In the genomic region with DNA sequence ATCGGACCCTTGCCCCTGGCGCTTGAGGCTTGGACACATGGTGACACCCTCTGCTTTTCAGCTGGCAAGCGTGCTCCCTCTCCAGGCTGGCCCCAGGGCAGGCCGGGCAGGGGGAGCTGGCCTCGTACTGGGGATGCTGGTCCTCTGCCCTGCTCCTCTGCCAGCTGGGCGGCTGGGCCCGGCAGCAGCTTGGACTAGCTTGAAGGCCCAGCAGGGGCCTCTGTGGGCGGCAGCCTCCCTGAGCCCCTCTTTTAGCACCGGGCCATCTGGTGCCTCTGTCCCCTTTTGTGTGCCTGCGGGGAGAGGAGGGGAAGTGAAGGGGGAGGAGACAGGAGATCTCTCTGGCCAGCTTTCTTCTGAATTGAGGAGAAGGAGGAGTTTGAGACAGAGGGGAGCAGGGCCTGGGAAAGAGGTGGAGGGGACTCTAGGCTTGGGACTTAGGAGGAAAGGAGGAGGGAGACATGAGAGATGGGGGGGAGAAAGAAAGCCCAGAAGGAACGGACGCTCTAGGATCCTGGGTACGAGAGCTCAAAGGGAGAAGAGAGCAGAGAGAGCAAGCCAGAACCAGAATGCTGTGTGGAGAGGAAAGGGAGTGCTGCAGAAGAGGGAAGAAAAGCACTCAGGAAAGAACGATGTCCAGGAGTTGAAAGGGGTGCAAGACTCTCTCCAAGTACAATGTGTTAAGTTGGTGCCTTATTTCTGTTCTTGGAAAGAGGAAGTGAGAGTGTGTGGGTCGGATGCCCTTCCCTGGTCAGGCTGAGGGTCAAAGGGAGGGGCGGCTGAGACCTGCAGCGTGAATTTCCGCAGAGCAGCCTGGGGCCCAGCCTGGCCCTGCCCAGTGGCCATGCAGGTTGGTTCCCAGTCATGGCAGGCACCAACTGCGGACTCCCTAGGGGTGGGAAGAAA, we compare ENCODE assay signal across 8 cellular contexts. TPM values are rescaled to one million over a fixed set of nuclear protein-coding genes. Genes with fewer than 3 reads are reported as not detected.
DNase-seq lines count a peak whose midpoint lies in the region; ATAC-seq and TF ChIP-seq lines count a peak whose summit lies in the region.

No MANE protein-coding gene starts in this region.

- no peaks in the 10 kb centered on the region for H3K9me3 ChIP-seq in breast epithelium
- no peaks in the 10 kb centered on the region for H3K9me3 ChIP-seq in effector memory CD4-positive, alpha-beta T cell (ENCODE audit: control insufficient read depth, low read length)

- H3K9me2 ChIP-seq in GM23338 (ENCODE audit: insufficient read depth): no peaks in the 10 kb centered on the region

- H3K4me1 Mint-ChIP-seq in GM23338 (peaks cover 54% of the 10 kb centered on the region), naive B cell (peaks cover 74 to 94% (median 92%) of the 10 kb centered on the region in 3 donors)

- TF ChIP-seq POLR2A in breast epithelium (IDR thresholded peaks at IDR 0.05): no peak

- H3K27ac Mint-ChIP-seq in GM23338 (peak overlapping the region; percentile 54; the same call in 1 of the 2 replicates), naive B cell (peak overlapping the region; percentile 88 to 97 (median 94))

- H3K4me1 ChIP-seq in GM23338 (ENCODE audit: insufficient read depth) (peaks cover 29% of the 10 kb centered on the region), breast epithelium (peaks cover 3 to 4% of the 10 kb centered on the region in 2 donors)
- no peaks in the 10 kb centered on the region for H3K4me1 ChIP-seq in effector memory CD4-positive, alpha-beta T cell (ENCODE audit: control insufficient read depth, insufficient read depth, low read length, poor library complexity, severe bottlenecking)

- ATAC-seq in GM18499 (IDR thresholded peaks at IDR 0.05; ENCODE audit: insufficient read depth, unreplicated experiment) (peak; percentile 36), GM23338 (peak; percentile 58), naive B cell (ENCODE audit: low read depth in 2 of 2) (peak; percentile 72 to 79)

- H3K79me2 ChIP-seq in GM23338 (replicated peaks; ENCODE audit: insufficient read depth): no peaks in the 10 kb centered on the region

- H3K9me3 Mint-ChIP-seq in GM23338 (no peaks in the 10 kb centered on the region; the same call in 2 of the 3 replicates), naive B cell (no peaks in the 10 kb centered on the region)

- peak; percentile 51 for DNase-seq in GM23338 (ENCODE audit: low spot score)
- DNase-seq in NAMALWA (ENCODE audit: low spot score): peak; percentile 80
- DNase-seq in naive B cell: peak; percentile 79
- DNase-seq in foreskin melanocyte: no peak
- DNase-seq in breast epithelium (ENCODE audit: low spot score in 2 of 2): no peak
- no peak for DNase-seq in effector memory CD4-positive, alpha-beta T cell

- H2AFZ ChIP-seq in GM23338: peak overlapping the region; percentile 95

- no peak for TF ChIP-seq CTCF in GM23338 (conservative IDR thresholded peaks at IDR 0.05; ENCODE audit: low read depth in 2 of 2)
- no peak for TF ChIP-seq CTCF in breast epithelium (IDR thresholded peaks at IDR 0.05)

- peaks cover 18% of the 10 kb centered on the region for H3K27me3 Mint-ChIP-seq in GM23338 (ENCODE audit: insufficient read depth, low read depth, poor library complexity)
- H3K27me3 Mint-ChIP-seq in naive B cell: no peaks in the 10 kb centered on the region

- H3K36me3 ChIP-seq in GM23338 (ENCODE audit: insufficient read depth): no peaks in the 10 kb centered on the region
- H3K36me3 ChIP-seq in breast epithelium: no peaks in the 10 kb centered on the region
- no peaks in the 10 kb centered on the region for H3K36me3 ChIP-seq in effector memory CD4-positive, alpha-beta T cell (ENCODE audit: control insufficient read depth, insufficient read depth, low read length)

- H3K36me3 Mint-ChIP-seq in GM23338 (ENCODE audit: low read depth): no peaks in the 10 kb centered on the region
- H3K36me3 Mint-ChIP-seq in naive B cell: no peaks in the 10 kb centered on the region

- peak overlapping the region; percentile 55 for H3K4me2 ChIP-seq in GM23338

- 0 out of 2 replicates have a peak, but pooled peaks cover 5% of the 10 kb centered on the region for H3F3A ChIP-seq in GM23338 (replicated peaks; ENCODE audit: low read depth)

- H3K4me3 Mint-ChIP-seq in GM23338: peak overlapping the region; percentile 46; the same call in 2 of the 3 replicates
- H3K4me3 Mint-ChIP-seq in naive B cell: peak overlapping the region; percentile 74 to 99 (median 92)

- H3K27me3 ChIP-seq in GM23338 (ENCODE audit: insufficient read depth): no peaks in the 10 kb centered on the region
- H3K27me3 ChIP-seq in breast epithelium: no peaks in the 10 kb centered on the region
- H3K27me3 ChIP-seq in effector memory CD4-positive, alpha-beta T cell (replicated peaks; ENCODE audit: control insufficient read depth, insufficient read depth, low read length, poor library complexity, severe bottlenecking): no peaks in the 10 kb centered on the region

- 0 out of 2 replicates have a peak overlapping the region, but pooled peaks have one; percentile 18 for H3K4me3 ChIP-seq in GM23338
- no peak overlapping the region for H3K4me3 ChIP-seq in breast epithelium
- no peak overlapping the region for H3K4me3 ChIP-seq in effector memory CD4-positive, alpha-beta T cell (ENCODE audit: insufficient read depth, low read depth, low read length, poor library complexity, severe bottlenecking)

- intact Hi-C loops in breast epithelium (cut with DNase I; ENCODE audit: low total_unique reads): no loop called here

- no peaks in the 10 kb centered on the region for H4K20me1 ChIP-seq in GM23338 (replicated peaks; ENCODE audit: insufficient read depth)

- H3K27ac ChIP-seq in GM23338 (ENCODE audit: low read depth) (no peak overlapping the region), angular gyrus (ENCODE audit: low read depth, low read length) (peak overlapping the region; percentile 46), breast epithelium (peak overlapping the region in 1 of 2 donors; percentile 55)
- H3K27ac ChIP-seq in effector memory CD4-positive, alpha-beta T cell (ENCODE audit: insufficient read depth, low read length, poor library complexity, severe bottlenecking): no peak overlapping the region

TF ChIP-seq in GM23338, 12 proteins besides CTCF, POLR2A, EP300 and RAD21 (continues in another document):
- TF ChIP-seq JUNB (IDR thresholded peaks at IDR 0.05; ENCODE audit: unreplicated experiment): no peak
- no peak for TF ChIP-seq STAT1 (IDR thresholded peaks at IDR 0.05; ENCODE audit: unreplicated experiment)
- TF ChIP-seq POLR2AphosphoS5 (IDR thresholded peaks at IDR 0.05; ENCODE audit: low read depth): no peak
- TF ChIP-seq EZH2 (IDR thresholded peaks at IDR 0.05; ENCODE audit: low read depth, unreplicated experiment): no peak
- TF ChIP-seq ZNF331 (CRISPR knock-in tag; IDR thresholded peaks at IDR 0.05; ENCODE audit: low read depth): no peak

RNA-seq across cellular contexts. Expression of a gene that starts 40.3 kb away (rescaled TPM):
- 8.3 and 9.5 TPM in 2 replicates for total RNA-seq in GM23338 (2014; rRNA removed; shearing (Covaris generic))
- polyA plus RNA-seq in GM23338 (2016; fragmentation: Nextera tagmentation; extraction: Ambion mirVana): 3.8 and 4.6 TPM in 2 replicates
- polyA plus RNA-seq in naive B cell (ENCODE audit: low read depth in 6 of 6): 10 to 100 TPM; 17.3 to 82.6 (median 34.1) TPM
- total RNA-seq in breast epithelium: 10 to 100 TPM in 2 of 3 donors, 1 to 10 TPM in 1; 6.9 to 19.7 (median 18.1) TPM

Comparison
In these comparisons a context has a peak if more than half of its experiments do, and no peak if none do; other contexts are left out.
1. DNase-seq: peak in GM23338 (single experiment), NAMALWA (single experiment) and naive B cell (single experiment); none in foreskin melanocyte (single experiment), breast epithelium (0 of 2) and effector memory CD4-positive, alpha-beta T cell (0 of 3).
2. Peak in every context shown above with its lines, with median percentiles within 50 percentile points of each other: ATAC-seq.